ENCODE assay signal across 20 cellular contexts in the genomic region with DNA sequence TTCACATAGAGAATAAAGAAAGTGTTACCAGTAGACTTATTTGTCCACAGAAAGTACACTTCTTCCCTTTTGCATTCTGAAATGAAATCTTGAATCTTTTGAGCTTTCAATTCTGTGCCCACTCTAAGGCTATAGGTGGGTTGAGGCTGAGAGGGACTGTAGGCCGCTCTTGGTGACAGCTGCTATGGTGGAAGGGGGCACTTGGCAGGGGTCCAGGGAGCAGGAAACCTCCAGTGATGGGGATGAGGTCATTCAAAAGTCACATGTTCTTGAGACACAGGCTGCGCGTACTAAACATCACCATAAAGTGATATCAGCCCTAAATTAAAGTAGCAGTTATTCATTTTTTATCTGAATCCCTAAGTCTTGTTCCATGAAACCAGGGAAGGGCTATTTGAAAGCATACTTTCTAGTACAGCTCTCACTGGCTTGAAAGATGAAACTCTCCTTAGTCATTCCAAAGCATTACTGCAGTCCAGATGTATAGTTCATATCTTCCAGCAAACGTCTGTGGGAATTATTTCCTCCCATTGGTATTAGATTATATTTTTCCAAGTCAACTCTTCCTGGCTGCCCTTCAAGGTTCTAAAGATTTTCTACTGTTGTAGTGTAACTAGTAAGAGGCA.
DNase-seq lines count a peak whose midpoint lies in the region; ATAC-seq and TF ChIP-seq lines count a peak whose summit lies in the region.
"Had no signal": no experiment of that assay in that cellular context is flagged by ENCODE, and none has a peak within 500 bp of the region (broad histone marks: within the 10 kb centered on the region; RNA-seq: fewer than 3 reads in every experiment).

No MANE protein-coding gene starts in this region.

- no TSS peak for BruUV-seq in PC-3 (replicated peaks; lab: Mats Ljungman, UMichigan)

- no peaks in the 10 kb centered on the region for H3K79me2 ChIP-seq in PC-3 (ENCODE audit: low read length)
- no peaks in the 10 kb centered on the region for H3K79me2 ChIP-seq in smooth muscle cell (ENCODE audit: low read depth)

- intact Hi-C loops in PC-3 (cut with micrococcal nuclease) = no loop called here

- H4K20me1 ChIP-seq in PC-3 (ENCODE audit: low read length) = no peaks in the 10 kb centered on the region
- H4K20me1 ChIP-seq in smooth muscle cell (ENCODE audit: low read depth) = no peaks in the 10 kb centered on the region

- no peak overlapping the region for H3K4me3 ChIP-seq in PC-3 (ENCODE audit: low read length)
- H3K4me3 ChIP-seq in fibroblast of mammary gland (ENCODE audit: control insufficient read depth, low read depth, low read length) = no peak overlapping the region
- H3K4me3 ChIP-seq in smooth muscle cell = no peak overlapping the region
- H3K4me3 ChIP-seq: esophagus squamous epithelium, K562, transverse colon had no signal

- ATAC-seq in PC-3 = no peak
- ATAC-seq: K562; Panc1; stimulated activated effector memory CD8-positive, alpha-beta T cell treated with anti-CD3 and anti-CD28 coated beads, Interleukin-12 subunit alpha, Interleukin-12 subunit beta, amount 100 ng/mL, for 72 hours had no signal

- CTCF ChIA-PET in PC-3 (lab: Charles Lee) = no interaction called here

- H3K36me3 ChIP-seq in PC-3 (ENCODE audit: low read depth, low read length) (no peaks in the 10 kb centered on the region), smooth muscle cell (ENCODE audit: low read depth) (no peaks in the 10 kb centered on the region)
- H3K36me3 ChIP-seq: esophagus squamous epithelium, transverse colon had no signal

- H2AFZ ChIP-seq in PC-3 (ENCODE audit: low read length) (0 out of 2 replicates have a peak overlapping the region, but pooled peaks have one; percentile 29), smooth muscle cell (ENCODE audit: low read depth) (peak overlapping the region; percentile 36)

- H3K9me3 ChIP-seq in PC-3 (ENCODE audit: low read length) = no peaks in the 10 kb centered on the region
- no peaks in the 10 kb centered on the region for H3K9me3 ChIP-seq in smooth muscle cell (replicated peaks; ENCODE audit: low read depth)
- H3K9me3 ChIP-seq: esophagus squamous epithelium, SK-N-SH, transverse colon had no signal

- H3K27me3 ChIP-seq in PC-3 (ENCODE audit: low read length) (no peaks in the 10 kb centered on the region), smooth muscle cell (ENCODE audit: low read depth) (no peaks in the 10 kb centered on the region)
- H3K27me3 ChIP-seq: esophagus squamous epithelium, transverse colon had no signal

- H3F3A ChIP-seq in PC-3 (ENCODE audit: low read length, unreplicated experiment) (no peaks in the 10 kb centered on the region), smooth muscle cell (ENCODE audit: low read depth) (no peaks in the 10 kb centered on the region)

- H3K4me1 ChIP-seq in PC-3 (ENCODE audit: insufficient read depth, low read length) = peaks cover 51% of the 10 kb centered on the region
- H3K4me1 ChIP-seq in smooth muscle cell (ENCODE audit: low read depth) = no peaks in the 10 kb centered on the region
- H3K4me1 ChIP-seq: esophagus squamous epithelium, transverse colon had no signal

- H3K9ac ChIP-seq in PC-3 (ENCODE audit: low read length) (no peak overlapping the region), smooth muscle cell (ENCODE audit: low read depth) (no peak overlapping the region)
- H3K9ac ChIP-seq: SK-N-SH had no signal

- POLR2A ChIA-PET in PC-3 (lab: Charles Lee; ENCODE audit: unreplicated experiment) = no interaction called here

- H3K9me2 ChIP-seq in PC-3 (replicated peaks; ENCODE audit: low read length) = no peaks in the 10 kb centered on the region
- H3K9me2 ChIP-seq: SK-N-SH had no signal

- DNase-seq in SHP77 (lab: John Stamatoyannopoulos, UW) (peak; percentile 0), SHP77 treated with DMSO at 0.1 percent for 48 hours (lab: John Stamatoyannopoulos, UW) (no peak), PC-3 (peak; percentile 26), fibroblast of mammary gland (ENCODE audit: low read depth) (peak; percentile 91), smooth muscle cell (lab: John Stamatoyannopoulos, UW; ENCODE audit: unreplicated experiment) (no peak), kidney glomerular epithelial cell (lab: John Stamatoyannopoulos, UW) (no peak), GOT3 (lab: John Stamatoyannopoulos, UW) (no peak)
- DNase-seq in effector CD8-positive, alpha-beta T cell (lab: John Stamatoyannopoulos, UW) = no peak
- DNase-seq: CD4-positive, alpha-beta memory T cell; effector CD4-positive, alpha-beta T cell; esophagus squamous epithelium; H9; NCI-H1092 treated with DMSO at 0.1 percent for 48 hours; NCI-H2107; NCI-H748 treated with DMSO at 0.1 percent for 48 hours; SK-N-SH; transverse colon had no signal

- 59% methylated on average over 4 of the region's 4 CpGs for WGBS in smooth muscle cell (ENCODE audit: low lambda C conversion rate)

- peak overlapping the region; percentile 50 for H3K27ac ChIP-seq in PC-3 (ENCODE audit: low read length)
- peak overlapping the region; percentile 63 for H3K27ac ChIP-seq in smooth muscle cell (ENCODE audit: low read depth)
- H3K27ac ChIP-seq: esophagus squamous epithelium, transverse colon had no signal

- H3K4me2 ChIP-seq in PC-3 (ENCODE audit: low read length) = no peak overlapping the region
- peak overlapping the region; percentile 18 for H3K4me2 ChIP-seq in smooth muscle cell
- H3K4me2 ChIP-seq: SK-N-SH had no signal

- TF ChIP-seq CTCF in PC-3 (conservative IDR thresholded peaks at IDR 0.05; ENCODE audit: low read depth, low read length) = no peak
- TF ChIP-seq CTCF in fibroblast of mammary gland (conservative IDR thresholded peaks at IDR 0.05; ENCODE audit: control insufficient read depth, insufficient read depth, low read depth, low read length) = no peak
- no peak for TF ChIP-seq CTCF in smooth muscle cell (IDR thresholded peaks at IDR 0.05; ENCODE audit: borderline replicate concordance, insufficient read depth, poor library complexity, severe bottlenecking)

Comparison
In these comparisons a context has a peak if more than half of its experiments do, and no peak if none do; other contexts are left out.
1. DNase-seq: peak in SHP77 (2 of 2), PC-3 (single experiment) and fibroblast of mammary gland (single experiment); none in SHP77 treated with DMSO at 0.1 percent for 48 hours (single experiment), smooth muscle cell (single experiment), kidney glomerular epithelial cell (single experiment), effector CD8-positive, alpha-beta T cell (single experiment) and GOT3 (single experiment).